ENCODE assay signal across 30 cellular contexts in the genomic region with DNA sequence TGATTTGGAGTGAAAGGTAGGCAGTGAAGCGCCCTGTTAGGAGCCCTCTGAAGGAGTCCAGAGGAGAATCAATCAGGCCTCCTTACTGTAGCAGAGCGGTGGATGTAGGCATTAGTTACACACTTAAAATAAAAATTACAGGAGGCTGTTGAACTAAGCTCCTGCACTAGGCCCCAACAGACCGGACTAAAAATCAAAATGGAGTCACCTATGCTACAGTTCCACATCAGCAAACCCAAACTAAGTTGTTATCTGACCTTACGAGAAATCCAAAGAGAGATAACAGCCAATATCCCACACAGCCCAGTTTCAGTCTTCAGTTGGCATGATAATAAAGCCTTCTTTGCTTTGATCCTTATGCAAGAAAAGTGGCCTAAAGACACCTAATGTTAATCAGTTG.
"Had no signal": no experiment of that assay in that cellular context is flagged by ENCODE, and none has a peak within 500 bp of the region (broad histone marks: within the 10 kb centered on the region; RNA-seq: fewer than 3 reads in every experiment).

No MANE protein-coding gene starts in this region.

- H3K4me3 ChIP-seq: coronary artery, dorsolateral prefrontal cortex had no signal

- H3K27me3 ChIP-seq: brain microvascular endothelial cell, dorsolateral prefrontal cortex had no signal

- H3K27ac Mint-ChIP-seq: activated CD4-positive, alpha-beta memory T cell treated with anti-CD3 and anti-CD28 coated beads for 36 hours; activated CD4-positive, alpha-beta T cell treated with anti-CD3 and anti-CD28 coated beads for 36 hours; activated CD4-positive, alpha-beta T cell treated with anti-CD3 and anti-CD28 coated beads, Interleukin-2, amount 10 ng/mL, durations not matched to agents 24 days and 14 days; activated CD8-positive, alpha-beta memory T cell treated with anti-CD3 and anti-CD28 coated beads, Interleukin-2, amount 10 ng/mL, durations not matched to agents 7 days and 5 days; activated CD8-positive, alpha-beta T cell treated with anti-CD3 and anti-CD28 coated beads, Interleukin-2, amount 10 ng/mL, durations not matched to agents 7 days and 5 days; activated naive CD8-positive, alpha-beta T cell; activated T-cell treated with anti-CD3 and anti-CD28 coated beads, Interleukin-2, amount 50 U/mL, for 24 hours; activated T-cell treated with anti-CD3 and anti-CD28 coated beads, Interleukin-2, amount 50 U/mL, for 72 hours; endodermal cell; T-helper 1 cell treated with Interleukin-12 subunit alpha and Interleukin-12 subunit beta and Interleukin-4 antibody, amounts not matched to agents 30 μg/mL and 1 μg/mL, for 36 hours had no signal

- H3K4me3 Mint-ChIP-seq: activated CD4-positive, alpha-beta memory T cell treated with anti-CD3 and anti-CD28 coated beads for 36 hours; activated CD4-positive, alpha-beta T cell treated with anti-CD3 and anti-CD28 coated beads for 36 hours; activated CD4-positive, alpha-beta T cell treated with anti-CD3 and anti-CD28 coated beads, Interleukin-2, amount 10 ng/mL, durations not matched to agents 24 days and 14 days; activated CD8-positive, alpha-beta memory T cell treated with anti-CD3 and anti-CD28 coated beads, Interleukin-2, amount 10 ng/mL, durations not matched to agents 7 days and 5 days; activated CD8-positive, alpha-beta T cell treated with anti-CD3 and anti-CD28 coated beads, Interleukin-2, amount 10 ng/mL, durations not matched to agents 7 days and 5 days; activated naive CD8-positive, alpha-beta T cell; activated T-cell treated with anti-CD3 and anti-CD28 coated beads, Interleukin-2, amount 50 U/mL, for 24 hours; activated T-cell treated with anti-CD3 and anti-CD28 coated beads, Interleukin-2, amount 50 U/mL, for 72 hours; central memory CD8-positive, alpha-beta T cell; dendritic cell treated with granulocyte-macrophage colony-stimulating factor and Interleukin-4, amounts not matched to agents 40 ng/mL and 50 ng/mL, for 4 days; endodermal cell; T-helper 1 cell treated with Interleukin-12 subunit alpha and Interleukin-12 subunit beta and Interleukin-4 antibody, amounts not matched to agents 30 μg/mL and 1 μg/mL, for 36 hours had no signal

- ATAC-seq: activated CD4-positive, alpha-beta T cell treated with anti-CD3 and anti-CD28 coated beads for 36 hours; activated CD8-positive, alpha-beta memory T cell treated with anti-CD3 and anti-CD28 coated beads, Interleukin-2, amount 10 ng/mL, durations not matched to agents 7 days and 5 days; activated CD8-positive, alpha-beta T cell treated with anti-CD3 and anti-CD28 coated beads, Interleukin-2, amount 10 ng/mL, durations not matched to agents 7 days and 5 days; activated T-cell treated with anti-CD3 and anti-CD28 coated beads, Interleukin-2, amount 50 U/mL, for 72 hours; esophagus mucosa had no signal

- H3K36me3 ChIP-seq: brain microvascular endothelial cell, WERI-Rb-1 had no signal

- H3K9me3 Mint-ChIP-seq: activated CD4-positive, alpha-beta memory T cell treated with anti-CD3 and anti-CD28 coated beads for 36 hours; activated CD4-positive, alpha-beta T cell treated with anti-CD3 and anti-CD28 coated beads, Interleukin-2, amount 10 ng/mL, durations not matched to agents 24 days and 14 days; activated T-cell treated with anti-CD3 and anti-CD28 coated beads, Interleukin-2, amount 50 U/mL, for 24 hours; central memory CD8-positive, alpha-beta T cell; dendritic cell treated with granulocyte-macrophage colony-stimulating factor and Interleukin-4, amounts not matched to agents 40 ng/mL and 50 ng/mL, for 4 days; endodermal cell; T-helper 1 cell treated with Interleukin-12 subunit alpha and Interleukin-12 subunit beta and Interleukin-4 antibody, amounts not matched to agents 30 μg/mL and 1 μg/mL, for 36 hours had no signal

- H3K27me3 Mint-ChIP-seq: activated CD4-positive, alpha-beta memory T cell treated with anti-CD3 and anti-CD28 coated beads for 36 hours; activated CD4-positive, alpha-beta T cell treated with anti-CD3 and anti-CD28 coated beads for 36 hours; activated CD4-positive, alpha-beta T cell treated with anti-CD3 and anti-CD28 coated beads, Interleukin-2, amount 10 ng/mL, durations not matched to agents 24 days and 14 days; activated CD8-positive, alpha-beta memory T cell treated with anti-CD3 and anti-CD28 coated beads, Interleukin-2, amount 10 ng/mL, durations not matched to agents 7 days and 5 days; activated naive CD8-positive, alpha-beta T cell; activated T-cell treated with anti-CD3 and anti-CD28 coated beads, Interleukin-2, amount 50 U/mL, for 24 hours; central memory CD8-positive, alpha-beta T cell; dendritic cell treated with granulocyte-macrophage colony-stimulating factor and Interleukin-4, amounts not matched to agents 40 ng/mL and 50 ng/mL, for 4 days had no signal

- DNase-seq: activated CD4-positive, alpha-beta memory T cell treated with anti-CD3 and anti-CD28 coated beads for 36 hours; activated CD4-positive, alpha-beta T cell treated with anti-CD3 and anti-CD28 coated beads for 36 hours; activated CD4-positive, alpha-beta T cell treated with anti-CD3 and anti-CD28 coated beads, Interleukin-2, amount 10 ng/mL, durations not matched to agents 24 days and 14 days; activated CD4-positive, CD25-positive, alpha-beta regulatory T cell; activated CD4-positive, CD25-positive, alpha-beta regulatory T cell treated with anti-CD3 and anti-CD28 coated beads, Interleukin-2, amount 50 U/mL, for 72 hours; activated CD8-positive, alpha-beta memory T cell treated with anti-CD3 and anti-CD28 coated beads, Interleukin-2, amount 10 ng/mL, durations not matched to agents 7 days and 5 days; activated CD8-positive, alpha-beta memory T cell treated with anti-CD3 and anti-CD28 coated beads, Interleukin-2, amount 50 U/mL, for 48 hours; activated CD8-positive, alpha-beta T cell treated with anti-CD3 and anti-CD28 coated beads, Interleukin-2, amount 10 ng/mL, durations not matched to agents 7 days and 5 days; activated effector memory CD4-positive, alpha-beta T cell treated with Interleukin-2 at 50 U/mL for 16 hours; activated gamma-delta T cell treated with Interleukin-2 at 50 U/mL for 16 hours; activated naive CD4-positive, alpha-beta T cell treated with anti-CD3 and anti-CD28 coated beads, Interleukin-2, amount 50 U/mL, for 16 hours; activated naive CD4-positive, alpha-beta T cell treated with Interleukin-2 at 50 U/mL for 16 hours; activated T-cell treated with anti-CD3 and anti-CD28 coated beads for 4 hours; activated T-cell treated with anti-CD3 and anti-CD28 coated beads, Interleukin-2, amount 50 U/mL, for 24 hours; activated T-cell treated with anti-CD3 and anti-CD28 coated beads, Interleukin-2, amount 50 U/mL, for 72 hours; amniotic stem cell; anterior cingulate cortex; brain microvascular endothelial cell; dorsolateral prefrontal cortex; effector memory CD4-positive, alpha-beta T cell; endodermal cell; foreskin fibroblast; T-helper 9 cell; WERI-Rb-1 had no signal

- H3K27ac ChIP-seq: coronary artery, WERI-Rb-1 had no signal

- H3K36me3 Mint-ChIP-seq: activated CD4-positive, alpha-beta memory T cell treated with anti-CD3 and anti-CD28 coated beads for 36 hours; activated CD8-positive, alpha-beta memory T cell treated with anti-CD3 and anti-CD28 coated beads, Interleukin-2, amount 10 ng/mL, durations not matched to agents 7 days and 5 days had no signal
